ENCODE assay signal across 1 cellular context in genomic region chr1:207861442-207862177, GRCh38.
TF ChIP-seq lines count a peak whose summit lies in the region.

No MANE protein-coding gene starts in this region.

TF ChIP-seq in HepG2, 621 proteins besides CTCF, POLR2A, EP300 and RAD21 (continued from another document):
- TF ChIP-seq, protein P1, sequence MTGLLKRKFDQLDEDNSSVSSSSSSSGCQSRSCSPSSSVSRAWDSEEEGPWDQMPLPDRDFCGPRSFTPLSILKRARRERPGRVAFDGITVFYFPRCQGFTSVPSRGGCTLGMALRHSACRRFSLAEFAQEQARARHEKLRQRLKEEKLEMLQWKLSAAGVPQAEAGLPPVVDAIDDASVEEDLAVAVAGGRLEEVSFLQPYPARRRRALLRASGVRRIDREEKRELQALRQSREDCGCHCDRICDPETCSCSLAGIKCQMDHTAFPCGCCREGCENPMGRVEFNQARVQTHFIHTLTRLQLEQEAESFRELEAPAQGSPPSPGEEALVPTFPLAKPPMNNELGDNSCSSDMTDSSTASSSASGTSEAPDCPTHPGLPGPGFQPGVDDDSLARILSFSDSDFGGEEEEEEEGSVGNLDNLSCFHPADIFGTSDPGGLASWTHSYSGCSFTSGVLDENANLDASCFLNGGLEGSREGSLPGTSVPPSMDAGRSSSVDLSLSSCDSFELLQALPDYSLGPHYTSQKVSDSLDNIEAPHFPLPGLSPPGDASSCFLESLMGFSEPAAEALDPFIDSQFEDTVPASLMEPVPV (CRISPR knock-in tag; IDR thresholded peaks at IDR 0.05), result no peak
- TF ChIP-seq YEATS2 (CRISPR knock-in tag; IDR thresholded peaks at IDR 0.05; ENCODE audit: borderline replicate concordance), result no peak
- TF ChIP-seq TGIF2 (CRISPR knock-in tag; IDR thresholded peaks at IDR 0.05), result no peak
- TF ChIP-seq, protein P2, sequence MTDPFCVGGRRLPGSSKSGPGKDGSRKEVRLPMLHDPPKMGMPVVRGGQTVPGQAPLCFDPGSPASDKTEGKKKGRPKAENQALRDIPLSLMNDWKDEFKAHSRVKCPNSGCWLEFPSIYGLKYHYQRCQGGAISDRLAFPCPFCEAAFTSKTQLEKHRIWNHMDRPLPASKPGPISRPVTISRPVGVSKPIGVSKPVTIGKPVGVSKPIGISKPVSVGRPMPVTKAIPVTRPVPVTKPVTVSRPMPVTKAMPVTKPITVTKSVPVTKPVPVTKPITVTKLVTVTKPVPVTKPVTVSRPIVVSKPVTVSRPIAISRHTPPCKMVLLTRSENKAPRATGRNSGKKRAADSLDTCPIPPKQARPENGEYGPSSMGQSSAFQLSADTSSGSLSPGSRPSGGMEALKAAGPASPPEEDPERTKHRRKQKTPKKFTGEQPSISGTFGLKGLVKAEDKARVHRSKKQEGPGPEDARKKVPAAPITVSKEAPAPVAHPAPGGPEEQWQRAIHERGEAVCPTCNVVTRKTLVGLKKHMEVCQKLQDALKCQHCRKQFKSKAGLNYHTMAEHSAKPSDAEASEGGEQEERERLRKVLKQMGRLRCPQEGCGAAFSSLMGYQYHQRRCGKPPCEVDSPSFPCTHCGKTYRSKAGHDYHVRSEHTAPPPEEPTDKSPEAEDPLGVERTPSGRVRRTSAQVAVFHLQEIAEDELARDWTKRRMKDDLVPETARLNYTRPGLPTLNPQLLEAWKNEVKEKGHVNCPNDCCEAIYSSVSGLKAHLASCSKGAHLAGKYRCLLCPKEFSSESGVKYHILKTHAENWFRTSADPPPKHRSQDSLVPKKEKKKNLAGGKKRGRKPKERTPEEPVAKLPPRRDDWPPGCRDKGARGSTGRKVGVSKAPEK (CRISPR knock-in tag; IDR thresholded peaks at IDR 0.05; ENCODE audit: borderline replicate concordance), result no peak
- TF ChIP-seq ZNF746 (CRISPR knock-in tag; IDR thresholded peaks at IDR 0.05), result no peak
- TF ChIP-seq SRY (CRISPR knock-in tag; IDR thresholded peaks at IDR 0.05), result no peak
- TF ChIP-seq ZNF605 (CRISPR knock-in tag; IDR thresholded peaks at IDR 0.05), result no peak
